Comparison of ENCODE assay signal across 8 cellular contexts in genomic region chr2:171160119-171160629, GRCh38. TPM values are rescaled to one million over a fixed set of nuclear protein-coding genes. Genes with fewer than 3 reads are reported as not detected.
DNase-seq lines count a peak whose midpoint lies in the region; ATAC-seq and TF ChIP-seq lines count a peak whose summit lies in the region.

No MANE protein-coding gene starts in this region.

- intact Hi-C loops in posterior cingulate gyrus (cut with DNase I), result loop anchor here (2.0 to 5.0 kb wide), 3 partner anchors 157 to 275 kb away; partner anchors contain the start of gene DCAF17

- peaks cover 4% of the 10 kb centered on the region for H3K27me3 Mint-ChIP-seq in CD4-positive, CD25-positive, alpha-beta regulatory T cell
- no peaks in the 10 kb centered on the region for H3K27me3 Mint-ChIP-seq in activated naive CD8-positive, alpha-beta T cell treated with anti-CD3 and anti-CD28 coated beads for 36 hours

- no peak overlapping the region for H3K4me3 ChIP-seq in CD4-positive, CD25-positive, alpha-beta regulatory T cell (ENCODE audit: low read depth, low read length)
- H3K4me3 ChIP-seq in HUES6 (ENCODE audit: low read depth, low read length) (peak overlapping the region; percentile 87), SJCRH30 (peak overlapping the region; percentile 99), cardiac muscle cell (peak overlapping the region; percentile 99), upper lobe of left lung (peak overlapping the region; percentile 71 to 89 (median 84))

- WGBS in upper lobe of left lung, 2 donors, result 0 to 1% methylated on average over 14 to 38 of the region's 50 CpGs

- H3K9ac ChIP-seq in HUES6 (ENCODE audit: low read length), result peak overlapping the region; percentile 97

- peak overlapping the region; percentile 93 to 97 (median 96) for H3K4me3 Mint-ChIP-seq in CD4-positive, CD25-positive, alpha-beta regulatory T cell
- peak overlapping the region; percentile 97 for H3K4me3 Mint-ChIP-seq in activated naive CD8-positive, alpha-beta T cell treated with anti-CD3 and anti-CD28 coated beads for 36 hours

- H3K27me3 ChIP-seq in CD4-positive, CD25-positive, alpha-beta regulatory T cell (ENCODE audit: control insufficient read depth, insufficient read depth, low read length), result no peaks in the 10 kb centered on the region
- no peaks in the 10 kb centered on the region for H3K27me3 ChIP-seq in HUES6 (ENCODE audit: control insufficient read depth, insufficient read depth, low read length)
- H3K27me3 ChIP-seq in SJCRH30, result no peaks in the 10 kb centered on the region
- H3K27me3 ChIP-seq in cardiac muscle cell, result no peaks in the 10 kb centered on the region
- H3K27me3 ChIP-seq in upper lobe of left lung, result no peaks in the 10 kb centered on the region

- no peaks in the 10 kb centered on the region for H3K36me3 Mint-ChIP-seq in CD4-positive, CD25-positive, alpha-beta regulatory T cell
- H3K36me3 Mint-ChIP-seq in activated naive CD8-positive, alpha-beta T cell treated with anti-CD3 and anti-CD28 coated beads for 36 hours, result peaks cover 9% of the 10 kb centered on the region

- peak overlapping the region; percentile 89 for H3K27ac ChIP-seq in CD4-positive, CD25-positive, alpha-beta regulatory T cell (ENCODE audit: insufficient read depth, low read length, poor library complexity, severe bottlenecking)
- peak overlapping the region; percentile 99 for H3K27ac ChIP-seq in HUES6 (ENCODE audit: low read depth, low read length)
- H3K27ac ChIP-seq in SJCRH30, result peak overlapping the region; percentile 93
- H3K27ac ChIP-seq in cardiac muscle cell, result peak overlapping the region; percentile 99
- H3K27ac ChIP-seq in upper lobe of left lung, result peak overlapping the region; percentile 94 to 99 (median 95)

- peak; percentile 58 to 70 (median 65) for DNase-seq in CD4-positive, CD25-positive, alpha-beta regulatory T cell
- peak; percentile 73 to 78 for DNase-seq in SJCRH30
- peak; percentile 77 for DNase-seq in activated naive CD8-positive, alpha-beta T cell treated with anti-CD3 and anti-CD28 coated beads for 36 hours
- peak; percentile 73 to 84 for DNase-seq in cardiac muscle cell (ENCODE audit: low read depth in 1 of 2, low spot score in 1 of 2)
- DNase-seq in posterior cingulate gyrus, result peak; percentile 36 to 91 (median 62)
- DNase-seq in upper lobe of left lung, result peak; percentile 64 to 94

- no peak for TF ChIP-seq EP300 in upper lobe of left lung (IDR thresholded peaks at IDR 0.05)

- H3K4me1 ChIP-seq in CD4-positive, CD25-positive, alpha-beta regulatory T cell (ENCODE audit: control insufficient read depth, insufficient read depth, low read length, poor library complexity, severe bottlenecking), result peaks cover 44% of the 10 kb centered on the region
- H3K4me1 ChIP-seq in HUES6 (ENCODE audit: control insufficient read depth, insufficient read depth, low read length) (peaks cover 38% of the 10 kb centered on the region), SJCRH30 (peaks cover 2% of the 10 kb centered on the region; the same call in 1 of the 2 replicates), cardiac muscle cell (ENCODE audit: low read depth) (peaks cover 16% of the 10 kb centered on the region), upper lobe of left lung (peaks cover 5 to 13% (median 11%) of the 10 kb centered on the region in 4 donors)

- no peaks in the 10 kb centered on the region for H3K9me3 Mint-ChIP-seq in CD4-positive, CD25-positive, alpha-beta regulatory T cell
- H3K9me3 Mint-ChIP-seq in activated naive CD8-positive, alpha-beta T cell treated with anti-CD3 and anti-CD28 coated beads for 36 hours, result no peaks in the 10 kb centered on the region

- H3K27ac Mint-ChIP-seq in CD4-positive, CD25-positive, alpha-beta regulatory T cell, result peak overlapping the region; percentile 79 to 90 (median 89)
- H3K27ac Mint-ChIP-seq in activated naive CD8-positive, alpha-beta T cell treated with anti-CD3 and anti-CD28 coated beads for 36 hours, result peak overlapping the region; percentile 96

- no peak for TF ChIP-seq POLR2A in upper lobe of left lung (IDR thresholded peaks at IDR 0.05)

- H3K9me3 ChIP-seq in CD4-positive, CD25-positive, alpha-beta regulatory T cell (ENCODE audit: control insufficient read depth in 2 of 2, low read length in 2 of 2), result no peaks in the 10 kb centered on the region
- H3K9me3 ChIP-seq in HUES6 (ENCODE audit: control insufficient read depth, insufficient read depth, low read depth, low read length), result no peaks in the 10 kb centered on the region
- no peaks in the 10 kb centered on the region for H3K9me3 ChIP-seq in SJCRH30 (replicated peaks)
- H3K9me3 ChIP-seq in cardiac muscle cell (ENCODE audit: low read depth), result no peaks in the 10 kb centered on the region
- no peaks in the 10 kb centered on the region for H3K9me3 ChIP-seq in upper lobe of left lung

- peaks cover 38 to 78% (median 61%) of the 10 kb centered on the region in 4 donors for H3K4me1 Mint-ChIP-seq in CD4-positive, CD25-positive, alpha-beta regulatory T cell
- H3K4me1 Mint-ChIP-seq in activated naive CD8-positive, alpha-beta T cell treated with anti-CD3 and anti-CD28 coated beads for 36 hours, result peaks cover 57% of the 10 kb centered on the region

- TF ChIP-seq CTCF in cardiac muscle cell (IDR thresholded peaks at IDR 0.05; ENCODE audit: low read depth, low read length), result no peak
- TF ChIP-seq CTCF in upper lobe of left lung (IDR thresholded peaks at IDR 0.05), result no peak

- no peaks in the 10 kb centered on the region for H3K36me3 ChIP-seq in CD4-positive, CD25-positive, alpha-beta regulatory T cell (ENCODE audit: control insufficient read depth, insufficient read depth, low read length)
- H3K36me3 ChIP-seq in HUES6 (ENCODE audit: control insufficient read depth, insufficient read depth, low read length) (no peaks in the 10 kb centered on the region), SJCRH30 (no peaks in the 10 kb centered on the region), cardiac muscle cell (no peaks in the 10 kb centered on the region), upper lobe of left lung (no peaks in the 10 kb centered on the region)

- ATAC-seq in CD4-positive, CD25-positive, alpha-beta regulatory T cell (ENCODE audit: low read depth in 2 of 2), result peak; percentile 24 to 43
- ATAC-seq in GM21360 (IDR thresholded peaks at IDR 0.05; ENCODE audit: unreplicated experiment) (peak; percentile 23), upper lobe of left lung (ENCODE audit: low FRiP score in 2 of 2) (peak; percentile 69 to 82)

RNA-seq across cellular contexts. Expression of gene TLK1, which starts 0.5 kb away (rescaled TPM):
- 179 TPM for total RNA-seq in CD4-positive, CD25-positive, alpha-beta regulatory T cell
- 10 to 100 TPM; 33.9 to 69.2 (median 45.0) TPM for polyA plus RNA-seq in CD4-positive, CD25-positive, alpha-beta regulatory T cell
- 16.6 and 18.4 TPM in 2 replicates for total RNA-seq in SJCRH30 (2014; rRNA removed; shearing (Covaris generic))
- 10 to 100 TPM; 61.9 to 66.0 TPM for total RNA-seq in activated naive CD8-positive, alpha-beta T cell treated with anti-CD3 and anti-CD28 coated beads for 36 hours
- total RNA-seq in cardiac muscle cell (12.8 and 29.2 TPM in 2 replicates), upper lobe of left lung (10 to 100 TPM; 21.9 to 70.2 (median 53.8) TPM)
- 10.1 and 21.2 TPM in 2 replicates for polyA plus RNA-seq in cardiac muscle cell

Comparison
In these comparisons a context has a peak if more than half of its experiments do, and no peak if none do; other contexts are left out.
1. ATAC-seq: peak in every context shown above with its lines; median percentile 76 in upper lobe of left lung; 34 in CD4-positive, CD25-positive, alpha-beta regulatory T cell; 23 in GM21360.